Comparison of ENCODE assay signal across 1 cellular context in the genomic region with DNA sequence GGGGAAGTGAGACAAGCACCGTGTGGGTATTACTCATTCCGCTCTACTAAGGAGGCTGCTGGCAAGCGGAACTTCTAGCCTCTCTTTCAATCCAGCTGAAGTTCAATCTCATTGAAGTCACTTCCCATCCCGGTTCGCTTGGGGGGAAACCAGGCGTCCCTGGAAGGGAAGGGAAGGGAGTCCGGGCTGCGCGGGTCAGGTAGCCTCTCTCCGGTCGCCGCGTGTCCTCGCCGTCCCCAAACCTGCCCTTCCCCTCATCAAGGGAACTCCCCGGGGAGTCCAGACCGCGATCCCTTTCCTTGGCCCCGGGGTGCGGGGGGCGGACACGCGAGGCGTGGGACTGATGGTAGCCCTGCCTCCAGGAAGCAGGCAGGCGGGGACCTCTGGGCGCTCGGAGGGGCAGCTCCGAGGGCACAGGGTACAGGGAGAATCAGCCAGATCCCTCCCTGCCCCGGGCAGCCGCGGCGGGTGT.
TF ChIP-seq lines count a peak whose summit lies in the region.

No MANE protein-coding gene starts in this region.

TF ChIP-seq in HepG2, 621 proteins besides CTCF, POLR2A, EP300 and RAD21 (continued from another document):
- TF ChIP-seq, protein P1, sequence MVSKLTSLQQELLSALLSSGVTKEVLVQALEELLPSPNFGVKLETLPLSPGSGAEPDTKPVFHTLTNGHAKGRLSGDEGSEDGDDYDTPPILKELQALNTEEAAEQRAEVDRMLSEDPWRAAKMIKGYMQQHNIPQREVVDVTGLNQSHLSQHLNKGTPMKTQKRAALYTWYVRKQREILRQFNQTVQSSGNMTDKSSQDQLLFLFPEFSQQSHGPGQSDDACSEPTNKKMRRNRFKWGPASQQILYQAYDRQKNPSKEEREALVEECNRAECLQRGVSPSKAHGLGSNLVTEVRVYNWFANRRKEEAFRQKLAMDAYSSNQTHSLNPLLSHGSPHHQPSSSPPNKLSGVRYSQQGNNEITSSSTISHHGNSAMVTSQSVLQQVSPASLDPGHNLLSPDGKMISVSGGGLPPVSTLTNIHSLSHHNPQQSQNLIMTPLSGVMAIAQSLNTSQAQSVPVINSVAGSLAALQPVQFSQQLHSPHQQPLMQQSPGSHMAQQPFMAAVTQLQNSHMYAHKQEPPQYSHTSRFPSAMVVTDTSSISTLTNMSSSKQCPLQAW (CRISPR knock-in tag; IDR thresholded peaks at IDR 0.05): no peak
- TF ChIP-seq, protein P2, sequence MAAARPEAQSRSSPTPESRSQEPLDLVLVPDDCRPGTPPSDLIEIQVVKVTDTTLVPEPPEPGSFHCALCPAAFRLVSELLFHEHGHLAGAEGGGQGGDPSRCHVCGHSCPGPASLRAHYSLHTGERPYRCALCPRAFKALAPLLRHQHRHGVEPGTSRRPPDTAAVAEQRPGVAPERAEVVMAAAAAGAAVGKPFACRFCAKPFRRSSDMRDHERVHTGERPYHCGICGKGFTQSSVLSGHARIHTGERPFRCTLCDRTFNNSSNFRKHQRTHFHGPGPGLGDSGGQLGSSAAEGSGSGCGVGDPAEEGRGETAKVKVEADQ (CRISPR knock-in tag; IDR thresholded peaks at IDR 0.05; ENCODE audit: borderline replicate concordance): 0 out of 2 replicates have a peak, but pooled peaks have one; percentile 27
- TF ChIP-seq ZNF274 (CRISPR knock-in tag; IDR thresholded peaks at IDR 0.05) (peak; percentile 78; the same call in 1 of the 2 replicates), U2AF1 (optimal IDR thresholded peaks at IDR 0.05; ENCODE audit: low read depth, low read length) (no peak), KDM5B (CRISPR knock-in tag; IDR thresholded peaks at IDR 0.05; ENCODE audit: borderline replicate concordance) (peak; percentile 25; the same call in 1 of the 2 replicates), ZNF598 (CRISPR knock-in tag; IDR thresholded peaks at IDR 0.05; ENCODE audit: borderline replicate concordance) (peak; percentile 75; the same call in 1 of the 2 replicates), AGO2 (optimal IDR thresholded peaks at IDR 0.05; ENCODE audit: low read depth, low read length) (peak; percentile 33), NFATC3 (CRISPR knock-in tag; IDR thresholded peaks at IDR 0.05) (peak; percentile 36; the same call in 1 of the 2 replicates), ZNF816 (CRISPR knock-in tag; IDR thresholded peaks at IDR 0.05; ENCODE audit: borderline replicate concordance) (no peak), FOXC1 (CRISPR knock-in tag; IDR thresholded peaks at IDR 0.05; ENCODE audit: borderline replicate concordance) (peak; percentile 4; the same call in 1 of the 2 replicates), ZNF563 (CRISPR knock-in tag; IDR thresholded peaks at IDR 0.05) (peak; percentile 77), HMG20B (CRISPR knock-in tag; conservative IDR thresholded peaks at IDR 0.05) (no peak), SRF (IDR thresholded peaks at IDR 0.05; ENCODE audit: low read depth, low read length) (no peak), NFKB2 (CRISPR knock-in tag; IDR thresholded peaks at IDR 0.05; ENCODE audit: borderline replicate concordance) (peak; percentile 74; the same call in 1 of the 2 replicates), ZNF616 (CRISPR knock-in tag; IDR thresholded peaks at IDR 0.05; ENCODE audit: low read depth) (no peak), IKZF1 (IDR thresholded peaks at IDR 0.05) (no peak), MEIS1 (CRISPR knock-in tag; IDR thresholded peaks at IDR 0.05; ENCODE audit: borderline replicate concordance) (no peak), SRY (CRISPR knock-in tag; IDR thresholded peaks at IDR 0.05) (0 out of 2 replicates have a peak, but pooled peaks have one; percentile 46), POLR2G (IDR thresholded peaks at IDR 0.05; ENCODE audit: low read depth, low read length) (0 out of 2 replicates have a peak, but pooled peaks have one; percentile 22), ZNF746 (CRISPR knock-in tag; IDR thresholded peaks at IDR 0.05) (0 out of 2 replicates have a peak, but pooled peaks have one; percentile 14), ZNF557 (CRISPR knock-in tag; IDR thresholded peaks at IDR 0.05) (no peak), MBNL3 (CRISPR knock-in tag; conservative IDR thresholded peaks at IDR 0.05) (no peak), ZNF772 (CRISPR knock-in tag; IDR thresholded peaks at IDR 0.05) (no peak), ZNF292 (CRISPR knock-in tag; IDR thresholded peaks at IDR 0.05; ENCODE audit: borderline replicate concordance, low read depth) (peak; percentile 18; the same call in 1 of the 2 replicates), ZNF550 (CRISPR knock-in tag; IDR thresholded peaks at IDR 0.05; ENCODE audit: borderline replicate concordance) (0 out of 2 replicates have a peak, but pooled peaks have one; percentile 33), HNRNPL (IDR thresholded peaks at IDR 0.05; ENCODE audit: low read depth, low read length) (peak; percentile 88), IKZF4 (CRISPR knock-in tag; IDR thresholded peaks at IDR 0.05; ENCODE audit: borderline replicate concordance, low read depth, not compliant biosample characterization) (peak; percentile 73)
- TF ChIP-seq, protein P3, sequence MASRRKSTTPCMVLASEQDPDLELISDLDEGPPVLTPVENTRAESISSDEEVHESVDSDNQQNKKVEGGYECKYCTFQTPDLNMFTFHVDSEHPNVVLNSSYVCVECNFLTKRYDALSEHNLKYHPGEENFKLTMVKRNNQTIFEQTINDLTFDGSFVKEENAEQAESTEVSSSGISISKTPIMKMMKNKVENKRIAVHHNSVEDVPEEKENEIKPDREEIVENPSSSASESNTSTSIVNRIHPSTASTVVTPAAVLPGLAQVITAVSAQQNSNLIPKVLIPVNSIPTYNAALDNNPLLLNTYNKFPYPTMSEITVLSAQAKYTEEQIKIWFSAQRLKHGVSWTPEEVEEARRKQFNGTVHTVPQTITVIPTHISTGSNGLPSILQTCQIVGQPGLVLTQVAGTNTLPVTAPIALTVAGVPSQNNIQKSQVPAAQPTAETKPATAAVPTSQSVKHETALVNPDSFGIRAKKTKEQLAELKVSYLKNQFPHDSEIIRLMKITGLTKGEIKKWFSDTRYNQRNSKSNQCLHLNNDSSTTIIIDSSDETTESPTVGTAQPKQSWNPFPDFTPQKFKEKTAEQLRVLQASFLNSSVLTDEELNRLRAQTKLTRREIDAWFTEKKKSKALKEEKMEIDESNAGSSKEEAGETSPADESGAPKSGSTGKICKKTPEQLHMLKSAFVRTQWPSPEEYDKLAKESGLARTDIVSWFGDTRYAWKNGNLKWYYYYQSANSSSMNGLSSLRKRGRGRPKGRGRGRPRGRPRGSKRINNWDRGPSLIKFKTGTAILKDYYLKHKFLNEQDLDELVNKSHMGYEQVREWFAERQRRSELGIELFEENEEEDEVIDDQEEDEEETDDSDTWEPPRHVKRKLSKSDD (CRISPR knock-in tag; IDR thresholded peaks at IDR 0.05; ENCODE audit: low read depth): peak; percentile 19; the same call in 1 of the 2 replicates
- TF ChIP-seq, protein P4, sequence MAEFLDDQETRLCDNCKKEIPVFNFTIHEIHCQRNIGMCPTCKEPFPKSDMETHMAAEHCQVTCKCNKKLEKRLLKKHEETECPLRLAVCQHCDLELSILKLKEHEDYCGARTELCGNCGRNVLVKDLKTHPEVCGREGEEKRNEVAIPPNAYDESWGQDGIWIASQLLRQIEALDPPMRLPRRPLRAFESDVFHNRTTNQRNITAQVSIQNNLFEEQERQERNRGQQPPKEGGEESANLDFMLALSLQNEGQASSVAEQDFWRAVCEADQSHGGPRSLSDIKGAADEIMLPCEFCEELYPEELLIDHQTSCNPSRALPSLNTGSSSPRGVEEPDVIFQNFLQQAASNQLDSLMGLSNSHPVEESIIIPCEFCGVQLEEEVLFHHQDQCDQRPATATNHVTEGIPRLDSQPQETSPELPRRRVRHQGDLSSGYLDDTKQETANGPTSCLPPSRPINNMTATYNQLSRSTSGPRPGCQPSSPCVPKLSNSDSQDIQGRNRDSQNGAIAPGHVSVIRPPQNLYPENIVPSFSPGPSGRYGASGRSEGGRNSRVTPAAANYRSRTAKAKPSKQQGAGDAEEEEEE (CRISPR knock-in tag; IDR thresholded peaks at IDR 0.05; ENCODE audit: borderline replicate concordance): peak; percentile 76; the same call in 1 of the 2 replicates
- TF ChIP-seq, protein P5, sequence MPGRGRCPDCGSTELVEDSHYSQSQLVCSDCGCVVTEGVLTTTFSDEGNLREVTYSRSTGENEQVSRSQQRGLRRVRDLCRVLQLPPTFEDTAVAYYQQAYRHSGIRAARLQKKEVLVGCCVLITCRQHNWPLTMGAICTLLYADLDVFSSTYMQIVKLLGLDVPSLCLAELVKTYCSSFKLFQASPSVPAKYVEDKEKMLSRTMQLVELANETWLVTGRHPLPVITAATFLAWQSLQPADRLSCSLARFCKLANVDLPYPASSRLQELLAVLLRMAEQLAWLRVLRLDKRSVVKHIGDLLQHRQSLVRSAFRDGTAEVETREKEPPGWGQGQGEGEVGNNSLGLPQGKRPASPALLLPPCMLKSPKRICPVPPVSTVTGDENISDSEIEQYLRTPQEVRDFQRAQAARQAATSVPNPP (CRISPR knock-in tag; IDR thresholded peaks at IDR 0.05): no peak
- TF ChIP-seq, protein P6, sequence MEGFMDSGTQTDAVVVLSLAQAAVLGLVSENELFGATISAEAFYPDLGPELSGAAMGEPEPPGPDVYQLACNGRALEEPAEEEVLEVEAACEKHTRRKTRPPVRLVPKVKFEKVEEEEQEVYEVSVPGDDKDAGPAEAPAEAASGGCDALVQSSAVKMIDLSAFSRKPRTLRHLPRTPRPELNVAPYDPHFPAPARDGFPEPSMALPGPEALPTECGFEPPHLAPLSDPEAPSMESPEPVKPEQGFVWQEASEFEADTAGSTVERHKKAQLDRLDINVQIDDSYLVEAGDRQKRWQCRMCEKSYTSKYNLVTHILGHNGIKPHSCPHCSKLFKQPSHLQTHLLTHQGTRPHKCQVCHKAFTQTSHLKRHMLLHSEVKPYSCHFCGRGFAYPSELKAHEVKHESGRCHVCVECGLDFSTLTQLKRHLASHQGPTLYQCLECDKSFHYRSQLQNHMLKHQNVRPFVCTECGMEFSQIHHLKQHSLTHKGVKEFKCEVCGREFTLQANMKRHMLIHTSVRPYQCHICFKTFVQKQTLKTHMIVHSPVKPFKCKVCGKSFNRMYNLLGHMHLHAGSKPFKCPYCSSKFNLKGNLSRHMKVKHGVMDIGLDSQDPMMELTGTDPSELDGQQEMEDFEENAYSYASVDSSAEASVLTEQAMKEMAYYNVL (CRISPR knock-in tag; IDR thresholded peaks at IDR 0.05; ENCODE audit: borderline replicate concordance): 0 out of 2 replicates have a peak, but pooled peaks have one; percentile 6
- TF ChIP-seq, protein P7, sequence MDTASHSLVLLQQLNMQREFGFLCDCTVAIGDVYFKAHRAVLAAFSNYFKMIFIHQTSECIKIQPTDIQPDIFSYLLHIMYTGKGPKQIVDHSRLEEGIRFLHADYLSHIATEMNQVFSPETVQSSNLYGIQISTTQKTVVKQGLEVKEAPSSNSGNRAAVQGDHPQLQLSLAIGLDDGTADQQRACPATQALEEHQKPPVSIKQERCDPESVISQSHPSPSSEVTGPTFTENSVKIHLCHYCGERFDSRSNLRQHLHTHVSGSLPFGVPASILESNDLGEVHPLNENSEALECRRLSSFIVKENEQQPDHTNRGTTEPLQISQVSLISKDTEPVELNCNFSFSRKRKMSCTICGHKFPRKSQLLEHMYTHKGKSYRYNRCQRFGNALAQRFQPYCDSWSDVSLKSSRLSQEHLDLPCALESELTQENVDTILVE (CRISPR knock-in tag; IDR thresholded peaks at IDR 0.05): no peak
- TF ChIP-seq, protein P8, sequence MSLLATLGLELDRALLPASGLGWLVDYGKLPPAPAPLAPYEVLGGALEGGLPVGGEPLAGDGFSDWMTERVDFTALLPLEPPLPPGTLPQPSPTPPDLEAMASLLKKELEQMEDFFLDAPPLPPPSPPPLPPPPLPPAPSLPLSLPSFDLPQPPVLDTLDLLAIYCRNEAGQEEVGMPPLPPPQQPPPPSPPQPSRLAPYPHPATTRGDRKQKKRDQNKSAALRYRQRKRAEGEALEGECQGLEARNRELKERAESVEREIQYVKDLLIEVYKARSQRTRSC (CRISPR knock-in tag; IDR thresholded peaks at IDR 0.05; ENCODE audit: low read depth): 0 out of 2 replicates have a peak, but pooled peaks have one; percentile 12
